19 cellular contexts compared by ENCODE assay signal in genomic region chr3:140167600-140168281, GRCh38.
DNase-seq lines count a peak whose midpoint lies in the region; ATAC-seq and TF ChIP-seq lines count a peak whose summit lies in the region.
"Had no signal": no experiment of that assay in that cellular context is flagged by ENCODE, and none has a peak within 500 bp of the region (broad histone marks: within the 10 kb centered on the region; RNA-seq: fewer than 3 reads in every experiment).

No MANE protein-coding gene starts in this region.

- no peak overlapping the region for H3K4me2 ChIP-seq in IMR-90 (ENCODE audit: low read depth, low read length)
- H3K4me2 ChIP-seq: KMS-11 had no signal

- CTCF ChIA-PET in IMR-90 (lab: Yijun Ruan, JAX), result no interaction called here

- H3K23ac ChIP-seq in IMR-90 (ENCODE audit: low read depth, low read length), result no peak overlapping the region

- no peak overlapping the region for H2AFZ ChIP-seq in IMR-90 (replicated peaks; ENCODE audit: low read length, poor library complexity)

- no CpG with 5 or more reads among the region's 5 CpGs for WGBS in IMR-90 (ENCODE audit: extremely low coverage in 2 of 2, insufficient read length in 1 of 2), 2 experiments

- no peak overlapping the region for H3K4ac ChIP-seq in IMR-90 (ENCODE audit: low read depth, low read length)

- intact Hi-C loops in IMR-90 (cut with micrococcal nuclease), result no loop called here

- H4K20me1 ChIP-seq in IMR-90 (ENCODE audit: insufficient read depth, low read length), result no peaks in the 10 kb centered on the region

- dilution Hi-C loops in IMR-90 (cut with HindIII; ENCODE audit: low sequenced_read_pairs, unreplicated experiment), result no loop called here

- ATAC-seq in IMR-90 (ENCODE audit: low read depth), result no peak
- ATAC-seq in GM18505 (IDR thresholded peaks at IDR 0.05; ENCODE audit: unreplicated experiment), result no peak
- ATAC-seq: Right ventricle myocardium inferior had no signal

- H2BK5ac ChIP-seq in IMR-90 (ENCODE audit: low read depth, low read length, poor library complexity, severe bottlenecking), result no peak overlapping the region

- H3K79me1 ChIP-seq in IMR-90 (ENCODE audit: low read depth in 1 of 2, low read length in 2 of 2), result no peaks in the 10 kb centered on the region

- H3K18ac ChIP-seq in IMR-90 (ENCODE audit: low read depth, low read length), result no peak overlapping the region

- no peak overlapping the region for H2BK20ac ChIP-seq in IMR-90 (ENCODE audit: low read depth, low read length)

- H3K4me3 ChIP-seq in IMR-90 (ENCODE audit: insufficient read depth, low read depth, low read length), result no peak overlapping the region
- H3K4me3 ChIP-seq: SJSA1 had no signal

- TF ChIP-seq POLR2A in IMR-90 (IDR thresholded peaks at IDR 0.05; ENCODE audit: low read depth, low read length), result no peak
- no peak for TF ChIP-seq POLR2A in GM18505 (IDR thresholded peaks at IDR 0.05; ENCODE audit: borderline replicate concordance, extremely low read depth, insufficient read depth, insufficient read length)

- H3K4me1 ChIP-seq in IMR-90 (ENCODE audit: control insufficient read depth, insufficient read depth, low read length), result no peaks in the 10 kb centered on the region
- H3K4me1 ChIP-seq: SJSA1 had no signal

- DNase-seq in IMR-90, result no peak
- DNase-seq in astrocyte of the hippocampus (ENCODE audit: low read depth, low spot score), result peak; percentile 16
- peak; percentile 33 for DNase-seq in fibroblast of peridontal ligament (ENCODE audit: extremely low read depth)
- DNase-seq in renal cortical epithelial cell (ENCODE audit: low read depth), result peak; percentile 76
- no peak for DNase-seq in activated T-cell treated with anti-CD3 and anti-CD28 coated beads, Interleukin-2, amount 50 U/mL, for 24 hours
- no peak for DNase-seq in stimulated activated CD4-positive, alpha-beta T cell treated with anti-CD3 and anti-CD28 coated beads, Interleukin-12 subunit alpha, Interleukin-12 subunit beta, amount 100 ng/mL, for 4 hours
- DNase-seq in NCI-H146 treated with DMSO at 0.1 percent for 48 hours (lab: John Stamatoyannopoulos, UW; ENCODE audit: unreplicated experiment), result no peak
- DNase-seq: EL, GF-D8, NCI-H1105, NCI-H1694, NCI-H2081 treated with DMSO at 0.1 percent for 48 hours, NCI-H2171 treated with DMSO at 0.1 percent for 48 hours, NCI-H526 had no signal

- H3K14ac ChIP-seq in IMR-90 (replicated peaks; ENCODE audit: low read depth, low read length), result no peak overlapping the region

- in situ Hi-C loops in IMR-90 (cut with MboI; ENCODE audit: low sequenced_read_pairs), result no loop called here

- H2BK120ac ChIP-seq in IMR-90 (ENCODE audit: low read depth, low read length), result no peak overlapping the region

- POLR2A ChIA-PET in IMR-90 (lab: Charles Lee; ENCODE audit: unreplicated experiment), result no interaction called here

- no peaks in the 10 kb centered on the region for H3K9me1 ChIP-seq in IMR-90 (ENCODE audit: insufficient read depth, low read length)

- peaks cover 5% of the 10 kb centered on the region for H3K27me3 Mint-ChIP-seq in activated T-cell treated with anti-CD3 and anti-CD28 coated beads, Interleukin-2, amount 50 U/mL, for 24 hours

- H3K36me3 ChIP-seq in IMR-90 (ENCODE audit: control insufficient read depth, insufficient read depth, low read length), result no peaks in the 10 kb centered on the region
- H3K36me3 ChIP-seq: SJSA1 had no signal

- no peak overlapping the region for H2BK15ac ChIP-seq in IMR-90 (ENCODE audit: low read depth, low read length)

- no peak for TF ChIP-seq RAD21 in IMR-90 (IDR thresholded peaks at IDR 0.05; ENCODE audit: low read length)

- no peak overlapping the region for H3K4me3 Mint-ChIP-seq in activated T-cell treated with anti-CD3 and anti-CD28 coated beads, Interleukin-2, amount 50 U/mL, for 24 hours
- H3K4me3 Mint-ChIP-seq: CD14-positive monocyte had no signal

- H3K9me3 Mint-ChIP-seq in activated T-cell treated with anti-CD3 and anti-CD28 coated beads, Interleukin-2, amount 50 U/mL, for 24 hours, result no peaks in the 10 kb centered on the region
- H3K9me3 Mint-ChIP-seq: CD14-positive monocyte had no signal

- TF ChIP-seq CTCF in IMR-90 (conservative IDR thresholded peaks at IDR 0.05; ENCODE audit: low read depth, low read length), result no peak

- no peaks in the 10 kb centered on the region for H3K27me3 ChIP-seq in IMR-90 (ENCODE audit: control insufficient read depth, insufficient read depth, low read length)
- H3K27me3 ChIP-seq: SJSA1 had no signal

- no peaks in the 10 kb centered on the region; the same call in 1 of the 2 replicates for H3K9me3 ChIP-seq in IMR-90 (ENCODE audit: control insufficient read depth, insufficient read depth, low read length)
- H3K9me3 ChIP-seq: SJSA1 had no signal

- H3K9ac ChIP-seq in IMR-90 (ENCODE audit: low read depth, low read length), result no peak overlapping the region
- H3K9ac ChIP-seq: KMS-11 had no signal

- no peak overlapping the region for H2AK5ac ChIP-seq in IMR-90 (ENCODE audit: low read depth, low read length)

- H3K27ac Mint-ChIP-seq in activated T-cell treated with anti-CD3 and anti-CD28 coated beads, Interleukin-2, amount 50 U/mL, for 24 hours, result no peak overlapping the region
- H3K27ac Mint-ChIP-seq: CD14-positive monocyte had no signal

- H4K91ac ChIP-seq in IMR-90 (ENCODE audit: insufficient read depth, low read depth, low read length), result no peak overlapping the region

- BruUV-seq in IMR-90 (replicated peaks; lab: Mats Ljungman, UMichigan), result no TSS peak

- H3K27ac ChIP-seq in IMR-90 (ENCODE audit: insufficient read depth, low read length), result no peak overlapping the region
- H3K27ac ChIP-seq: KMS-11, SJSA1 had no signal

- H3K56ac ChIP-seq in IMR-90 (ENCODE audit: extremely low read depth, insufficient read depth, low read length), result no peak overlapping the region

- H2AK9ac ChIP-seq in IMR-90 (replicated peaks; ENCODE audit: low read depth, low read length, poor library complexity), result no peak overlapping the region

- H3K36me3 Mint-ChIP-seq in activated T-cell treated with anti-CD3 and anti-CD28 coated beads, Interleukin-2, amount 50 U/mL, for 24 hours (ENCODE audit: low read depth), result no peaks in the 10 kb centered on the region
- H3K36me3 Mint-ChIP-seq: CD14-positive monocyte had no signal

- H3K4me1 Mint-ChIP-seq in activated T-cell treated with anti-CD3 and anti-CD28 coated beads, Interleukin-2, amount 50 U/mL, for 24 hours (ENCODE audit: low read depth), result no peaks in the 10 kb centered on the region
- H3K4me1 Mint-ChIP-seq: CD14-positive monocyte had no signal

- H4K8ac ChIP-seq in IMR-90 (ENCODE audit: low read depth in 2 of 2, low read length in 2 of 2), result no peak overlapping the region

- no peak overlapping the region for H4K5ac ChIP-seq in IMR-90 (ENCODE audit: low read depth, low read length)

TF ChIP-seq in IMR-90, 13 proteins besides CTCF, POLR2A, EP300 and RAD21:
- TF ChIP-seq MAFK (IDR thresholded peaks at IDR 0.05; ENCODE audit: low read depth, low read length) (0 out of 2 replicates have a peak, but pooled peaks have one; percentile 6), NFE2L2 (IDR thresholded peaks at IDR 0.05; ENCODE audit: low read depth, low read length) (peak; percentile 77), USF2 (IDR thresholded peaks at IDR 0.05; ENCODE audit: low read depth, low read length) (no peak)
TF ChIP-seq in IMR-90: peak in this region for 2.

Comparison
In these comparisons a context has a peak if more than half of its experiments do, and no peak if none do; other contexts are left out.
1. DNase-seq: peak in astrocyte of the hippocampus (single experiment), fibroblast of peridontal ligament (single experiment) and renal cortical epithelial cell (single experiment); none in IMR-90 (single experiment), activated T-cell treated with anti-CD3 and anti-CD28 coated beads, Interleukin-2, amount 50 U/mL, for 24 hours (single experiment), stimulated activated CD4-positive, alpha-beta T cell treated with anti-CD3 and anti-CD28 coated beads, Interleukin-12 subunit alpha, Interleukin-12 subunit beta, amount 100 ng/mL, for 4 hours (single experiment) and NCI-H146 treated with DMSO at 0.1 percent for 48 hours (single experiment).